Comparison of ENCODE assay signal across 2 cellular contexts in the genomic region with DNA sequence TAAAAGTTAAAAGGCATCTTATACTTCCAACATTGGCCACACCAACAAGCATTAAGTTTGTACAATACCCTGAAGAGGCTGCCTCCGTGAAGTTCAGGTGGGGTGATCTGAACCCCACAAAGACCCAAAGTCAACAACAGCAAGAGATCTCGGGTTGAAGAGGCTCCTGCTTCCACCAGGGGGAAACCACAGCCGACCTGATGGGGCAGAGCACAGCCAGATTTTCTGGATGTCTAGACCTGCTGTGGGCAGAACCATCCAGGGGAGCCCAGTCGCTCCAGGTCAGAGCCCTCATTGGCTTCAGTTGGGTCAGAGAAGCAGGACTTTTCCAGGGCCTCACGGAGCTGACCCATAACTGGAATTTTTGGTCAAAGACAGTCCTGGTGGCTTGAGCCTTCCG.
TF ChIP-seq lines count a peak whose summit lies in the region.

No MANE protein-coding gene starts in this region.

TF ChIP-seq in A549, 52 proteins besides CTCF, POLR2A, EP300 and RAD21 (continued from another document):
- no peak for TF ChIP-seq HOXB5 (CRISPR knock-in tag; IDR thresholded peaks at IDR 0.05)

TF ChIP-seq in WTC11, 78 proteins besides CTCF, POLR2A, EP300 and RAD21 (continued from another document):
- TF ChIP-seq, protein P1, sequence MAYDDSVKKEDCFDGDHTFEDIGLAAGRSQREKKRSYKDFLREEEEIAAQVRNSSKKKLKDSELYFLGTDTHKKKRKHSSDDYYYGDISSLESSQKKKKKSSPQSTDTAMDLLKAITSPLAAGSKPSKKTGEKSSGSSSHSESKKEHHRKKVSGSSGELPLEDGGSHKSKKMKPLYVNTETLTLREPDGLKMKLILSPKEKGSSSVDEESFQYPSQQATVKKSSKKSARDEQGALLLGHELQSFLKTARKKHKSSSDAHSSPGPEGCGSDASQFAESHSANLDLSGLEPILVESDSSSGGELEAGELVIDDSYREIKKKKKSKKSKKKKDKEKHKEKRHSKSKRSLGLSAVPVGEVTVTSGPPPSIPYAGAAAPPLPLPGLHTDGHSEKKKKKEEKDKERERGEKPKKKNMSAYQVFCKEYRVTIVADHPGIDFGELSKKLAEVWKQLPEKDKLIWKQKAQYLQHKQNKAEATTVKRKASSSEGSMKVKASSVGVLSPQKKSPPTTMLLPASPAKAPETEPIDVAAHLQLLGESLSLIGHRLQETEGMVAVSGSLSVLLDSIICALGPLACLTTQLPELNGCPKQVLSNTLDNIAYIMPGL (CRISPR knock-in tag; IDR thresholded peaks at IDR 0.05), result no peak
- TF ChIP-seq SOX15 (CRISPR knock-in tag; IDR thresholded peaks at IDR 0.05) (no peak), OVOL2 (CRISPR knock-in tag; IDR thresholded peaks at IDR 0.05; ENCODE audit: borderline replicate concordance) (no peak), ETV6 (CRISPR knock-in tag; IDR thresholded peaks at IDR 0.05) (no peak), MYBL2 (CRISPR knock-in tag; IDR thresholded peaks at IDR 0.05) (no peak), FOXK1 (CRISPR knock-in tag; IDR thresholded peaks at IDR 0.05) (no peak), IRF2 (CRISPR knock-in tag; IDR thresholded peaks at IDR 0.05; ENCODE audit: borderline replicate concordance, low read depth) (no peak)
- TF ChIP-seq, protein P2, sequence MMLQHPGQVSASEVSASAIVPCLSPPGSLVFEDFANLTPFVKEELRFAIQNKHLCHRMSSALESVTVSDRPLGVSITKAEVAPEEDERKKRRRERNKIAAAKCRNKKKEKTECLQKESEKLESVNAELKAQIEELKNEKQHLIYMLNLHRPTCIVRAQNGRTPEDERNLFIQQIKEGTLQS (CRISPR knock-in tag; conservative IDR thresholded peaks at IDR 0.05), result no peak
- TF ChIP-seq, protein P3, sequence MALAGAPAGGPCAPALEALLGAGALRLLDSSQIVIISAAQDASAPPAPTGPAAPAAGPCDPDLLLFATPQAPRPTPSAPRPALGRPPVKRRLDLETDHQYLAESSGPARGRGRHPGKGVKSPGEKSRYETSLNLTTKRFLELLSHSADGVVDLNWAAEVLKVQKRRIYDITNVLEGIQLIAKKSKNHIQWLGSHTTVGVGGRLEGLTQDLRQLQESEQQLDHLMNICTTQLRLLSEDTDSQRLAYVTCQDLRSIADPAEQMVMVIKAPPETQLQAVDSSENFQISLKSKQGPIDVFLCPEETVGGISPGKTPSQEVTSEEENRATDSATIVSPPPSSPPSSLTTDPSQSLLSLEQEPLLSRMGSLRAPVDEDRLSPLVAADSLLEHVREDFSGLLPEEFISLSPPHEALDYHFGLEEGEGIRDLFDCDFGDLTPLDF (CRISPR knock-in tag; IDR thresholded peaks at IDR 0.05), result no peak
- TF ChIP-seq, protein P4, sequence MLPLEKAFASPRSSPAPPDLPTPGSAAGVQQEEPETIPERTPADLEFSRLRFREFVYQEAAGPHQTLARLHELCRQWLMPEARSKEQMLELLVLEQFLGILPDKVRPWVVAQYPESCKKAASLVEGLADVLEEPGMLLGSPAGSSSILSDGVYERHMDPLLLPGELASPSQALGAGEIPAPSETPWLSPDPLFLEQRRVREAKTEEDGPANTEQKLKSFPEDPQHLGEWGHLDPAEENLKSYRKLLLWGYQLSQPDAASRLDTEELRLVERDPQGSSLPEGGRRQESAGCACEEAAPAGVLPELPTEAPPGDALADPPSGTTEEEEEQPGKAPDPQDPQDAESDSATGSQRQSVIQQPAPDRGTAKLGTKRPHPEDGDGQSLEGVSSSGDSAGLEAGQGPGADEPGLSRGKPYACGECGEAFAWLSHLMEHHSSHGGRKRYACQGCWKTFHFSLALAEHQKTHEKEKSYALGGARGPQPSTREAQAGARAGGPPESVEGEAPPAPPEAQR (CRISPR knock-in tag; IDR thresholded peaks at IDR 0.05), result no peak
- TF ChIP-seq, protein P5, sequence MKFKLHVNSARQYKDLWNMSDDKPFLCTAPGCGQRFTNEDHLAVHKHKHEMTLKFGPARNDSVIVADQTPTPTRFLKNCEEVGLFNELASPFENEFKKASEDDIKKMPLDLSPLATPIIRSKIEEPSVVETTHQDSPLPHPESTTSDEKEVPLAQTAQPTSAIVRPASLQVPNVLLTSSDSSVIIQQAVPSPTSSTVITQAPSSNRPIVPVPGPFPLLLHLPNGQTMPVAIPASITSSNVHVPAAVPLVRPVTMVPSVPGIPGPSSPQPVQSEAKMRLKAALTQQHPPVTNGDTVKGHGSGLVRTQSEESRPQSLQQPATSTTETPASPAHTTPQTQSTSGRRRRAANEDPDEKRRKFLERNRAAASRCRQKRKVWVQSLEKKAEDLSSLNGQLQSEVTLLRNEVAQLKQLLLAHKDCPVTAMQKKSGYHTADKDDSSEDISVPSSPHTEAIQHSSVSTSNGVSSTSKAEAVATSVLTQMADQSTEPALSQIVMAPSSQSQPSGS (CRISPR knock-in tag; IDR thresholded peaks at IDR 0.05; ENCODE audit: borderline replicate concordance, low read depth), result no peak
- TF ChIP-seq, protein P6, sequence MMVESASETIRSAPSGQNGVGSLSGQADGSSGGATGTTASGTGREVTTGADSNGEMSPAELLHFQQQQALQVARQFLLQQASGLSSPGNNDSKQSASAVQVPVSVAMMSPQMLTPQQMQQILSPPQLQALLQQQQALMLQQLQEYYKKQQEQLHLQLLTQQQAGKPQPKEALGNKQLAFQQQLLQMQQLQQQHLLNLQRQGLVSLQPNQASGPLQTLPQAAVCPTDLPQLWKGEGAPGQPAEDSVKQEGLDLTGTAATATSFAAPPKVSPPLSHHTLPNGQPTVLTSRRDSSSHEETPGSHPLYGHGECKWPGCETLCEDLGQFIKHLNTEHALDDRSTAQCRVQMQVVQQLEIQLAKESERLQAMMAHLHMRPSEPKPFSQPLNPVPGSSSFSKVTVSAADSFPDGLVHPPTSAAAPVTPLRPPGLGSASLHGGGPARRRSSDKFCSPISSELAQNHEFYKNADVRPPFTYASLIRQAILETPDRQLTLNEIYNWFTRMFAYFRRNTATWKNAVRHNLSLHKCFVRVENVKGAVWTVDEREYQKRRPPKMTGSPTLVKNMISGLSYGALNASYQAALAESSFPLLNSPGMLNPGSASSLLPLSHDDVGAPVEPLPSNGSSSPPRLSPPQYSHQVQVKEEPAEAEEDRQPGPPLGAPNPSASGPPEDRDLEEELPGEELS (CRISPR knock-in tag; IDR thresholded peaks at IDR 0.05), result no peak
- TF ChIP-seq, protein P7, sequence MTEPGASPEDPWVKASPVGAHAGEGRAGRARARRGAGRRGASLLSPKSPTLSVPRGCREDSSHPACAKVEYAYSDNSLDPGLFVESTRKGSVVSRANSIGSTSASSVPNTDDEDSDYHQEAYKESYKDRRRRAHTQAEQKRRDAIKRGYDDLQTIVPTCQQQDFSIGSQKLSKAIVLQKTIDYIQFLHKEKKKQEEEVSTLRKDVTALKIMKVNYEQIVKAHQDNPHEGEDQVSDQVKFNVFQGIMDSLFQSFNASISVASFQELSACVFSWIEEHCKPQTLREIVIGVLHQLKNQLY (CRISPR knock-in tag; IDR thresholded peaks at IDR 0.05), result no peak
